Comparison of ENCODE assay signal across 13 cellular contexts in the genomic region with DNA sequence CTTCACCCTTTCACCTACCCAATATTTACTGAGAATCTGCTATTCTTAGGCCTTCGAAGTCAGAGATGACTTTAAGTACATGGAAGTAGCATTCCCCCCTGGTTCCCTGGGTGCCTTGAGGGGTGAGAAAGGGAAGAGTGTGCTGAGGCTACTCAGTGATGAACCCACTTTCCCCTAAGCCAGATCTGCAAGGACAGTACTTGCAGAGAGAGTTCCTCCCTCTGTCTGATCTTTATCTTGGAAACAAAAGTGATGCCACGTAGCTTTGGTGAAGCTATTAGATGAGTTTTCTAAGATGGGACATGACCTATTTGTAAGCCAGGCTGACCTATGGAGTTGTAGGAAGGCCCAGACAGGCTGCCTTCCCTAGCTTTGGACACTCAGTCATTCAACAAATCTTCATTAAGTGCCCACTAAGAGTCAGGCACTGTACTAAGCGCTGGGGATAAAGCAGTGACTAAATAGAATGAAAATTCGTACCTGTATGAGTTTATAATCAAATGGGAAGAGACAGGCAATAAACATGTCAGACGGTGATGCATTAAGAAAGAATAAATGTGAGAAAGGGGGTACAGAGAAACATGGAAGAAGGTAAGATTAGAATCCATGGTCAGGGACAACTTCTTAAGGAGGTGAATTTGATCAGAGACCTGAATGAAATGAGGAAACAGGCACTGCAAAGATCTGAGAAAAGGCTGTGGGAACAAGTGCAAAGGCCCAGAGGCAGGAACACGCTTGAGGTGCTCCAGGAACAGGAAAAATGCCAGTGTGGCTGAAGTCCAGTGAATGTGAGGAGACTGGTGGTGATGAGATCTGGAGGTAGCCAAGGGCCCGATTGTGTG. TPM values are rescaled to one million over a fixed set of nuclear protein-coding genes. Genes with fewer than 3 reads are reported as not detected.
DNase-seq lines count a peak whose midpoint lies in the region; ATAC-seq, FAIRE-seq and TF ChIP-seq lines count a peak whose summit lies in the region.
"Had no signal": no experiment of that assay in that cellular context is flagged by ENCODE, and none has a peak within 500 bp of the region (broad histone marks: within the 10 kb centered on the region; RNA-seq: fewer than 3 reads in every experiment).

No MANE protein-coding gene starts in this region.

- H3K4me1 ChIP-seq in PC-9 (replicated peaks; ENCODE audit: insufficient read depth): peaks cover 37% of the 10 kb centered on the region
- peaks cover 35 to 64% (median 60%) of the 10 kb centered on the region in 3 donors for H3K4me1 ChIP-seq in skeletal muscle tissue (ENCODE audit: control insufficient read depth in 3 of 3, insufficient read depth in 3 of 3, low read length in 3 of 3)

- H3K79me2 ChIP-seq in PC-9 (ENCODE audit: low read depth): peaks cover 98% of the 10 kb centered on the region

- peak overlapping the region; percentile 73 for H3K27ac Mint-ChIP-seq in activated CD4-positive, alpha-beta T cell treated with anti-CD3 and anti-CD28 coated beads, Interleukin-2, amount 10 ng/mL, durations not matched to agents 7 days and 5 days

- intact Hi-C loops in PC-9 (cut with micrococcal nuclease; ENCODE audit: unreplicated experiment): no loop called here

- POLR2A ChIA-PET in activated CD4-positive, alpha-beta T cell treated with anti-CD3 and anti-CD28 coated beads, Interleukin-2, amount 10 ng/mL, durations not matched to agents 7 days and 5 days (lab: Charles Lee): no interaction called here
- POLR2A ChIA-PET in PC-9 (lab: Charles Lee; ENCODE audit: unreplicated experiment): interaction anchor here (0.5 to 0.9 kb wide), 4 partner anchors 33 to 427 kb away, joined by 3 to 7 read pairs (median 6); no protein-coding TSS in a partner anchor

- peaks cover 88% of the 10 kb centered on the region for H3K4me1 Mint-ChIP-seq in activated CD4-positive, alpha-beta T cell treated with anti-CD3 and anti-CD28 coated beads, Interleukin-2, amount 10 ng/mL, durations not matched to agents 7 days and 5 days

- H3K27me3 ChIP-seq in PC-9 (ENCODE audit: insufficient read depth, low read depth): no peaks in the 10 kb centered on the region
- no peaks in the 10 kb centered on the region for H3K27me3 ChIP-seq in skeletal muscle tissue (ENCODE audit: control insufficient read depth in 3 of 3, insufficient read depth in 3 of 3, low read length in 3 of 3)
- H3K27me3 ChIP-seq: uterus had no signal

- CTCF ChIA-PET in activated CD4-positive, alpha-beta T cell treated with anti-CD3 and anti-CD28 coated beads, Interleukin-2, amount 10 ng/mL, durations not matched to agents 7 days and 5 days (lab: Charles Lee): interaction anchor here (0.8 to 2.2 kb wide), 6 partner anchors 13 to 139 kb away, joined by 3 to 6 read pairs (median 4); no protein-coding TSS in a partner anchor
- CTCF ChIA-PET in PC-9 (lab: Charles Lee): interaction anchor here (0.6 kb wide), 1 partner anchor 19 kb away, joined by 5 read pairs; no protein-coding TSS in a partner anchor

- BruUV-seq in PC-9 (replicated peaks; lab: Mats Ljungman, UMichigan): no TSS peak

- H3K27me3 Mint-ChIP-seq in activated CD4-positive, alpha-beta T cell treated with anti-CD3 and anti-CD28 coated beads, Interleukin-2, amount 10 ng/mL, durations not matched to agents 7 days and 5 days: no peaks in the 10 kb centered on the region

- H3K27ac ChIP-seq in PC-9 (peak overlapping the region; percentile 40), cingulate gyrus (ENCODE audit: low read depth, low read length) (peak overlapping the region; percentile 16), skeletal muscle tissue (ENCODE audit: low read depth, low read length) (peak overlapping the region; percentile 14)
- H3K27ac ChIP-seq: KMS-11, parathyroid adenoma, uterus had no signal

- H3K4me2 ChIP-seq in PC-9: peak overlapping the region; percentile 15; the same call in 1 of the 2 replicates
- H3K4me2 ChIP-seq: KMS-11 had no signal

- H3K4me3 ChIP-seq in PC-9 (no peak overlapping the region), skeletal muscle tissue (ENCODE audit: low read length in 3 of 3) (no peak overlapping the region)
- H3K4me3 ChIP-seq: uterus had no signal

- H2AFZ ChIP-seq in PC-9: no peak overlapping the region
- H2AFZ ChIP-seq: parathyroid adenoma had no signal

- no peak for ATAC-seq in HG02588 (IDR thresholded peaks at IDR 0.05; ENCODE audit: unreplicated experiment)

- H3K36me3 ChIP-seq in PC-9 (ENCODE audit: low read depth) (peaks cover 73% of the 10 kb centered on the region), skeletal muscle tissue (ENCODE audit: control insufficient read depth in 3 of 3, insufficient read depth in 3 of 3, low read length in 3 of 3) (peaks cover 2 to 12% (median 4%) of the 10 kb centered on the region in 3 donors)
- H3K36me3 ChIP-seq: uterus had no signal

- FAIRE-seq in HTR-8/SVneo (lab: Jason Lieb, UNC): no peak

- peaks cover 68% of the 10 kb centered on the region for H3K36me3 Mint-ChIP-seq in activated CD4-positive, alpha-beta T cell treated with anti-CD3 and anti-CD28 coated beads, Interleukin-2, amount 10 ng/mL, durations not matched to agents 7 days and 5 days (ENCODE audit: low read depth)

- H3K9me3 ChIP-seq in PC-9 (ENCODE audit: insufficient read depth, low read depth): no peaks in the 10 kb centered on the region
- H3K9me3 ChIP-seq in skeletal muscle tissue (ENCODE audit: control insufficient read depth in 3 of 3, low read length in 3 of 3): no peaks in the 10 kb centered on the region
- H3K9me3 ChIP-seq: uterus had no signal

- no peaks in the 10 kb centered on the region for H3K9me2 ChIP-seq in PC-9 (ENCODE audit: insufficient read depth)

- H3F3A ChIP-seq in PC-9 (ENCODE audit: insufficient read depth, low read depth): peaks cover 55% of the 10 kb centered on the region

- H3K4me3 Mint-ChIP-seq in activated CD4-positive, alpha-beta T cell treated with anti-CD3 and anti-CD28 coated beads, Interleukin-2, amount 10 ng/mL, durations not matched to agents 7 days and 5 days: no peak overlapping the region

- H3K9me3 Mint-ChIP-seq in activated CD4-positive, alpha-beta T cell treated with anti-CD3 and anti-CD28 coated beads, Interleukin-2, amount 10 ng/mL, durations not matched to agents 7 days and 5 days: no peaks in the 10 kb centered on the region

- TF ChIP-seq CTCF in PC-9 (conservative IDR thresholded peaks at IDR 0.05): no peak

- H3K9ac ChIP-seq in skeletal muscle tissue (ENCODE audit: low read depth in 1 of 3, low read length in 3 of 3): no peak overlapping the region
- H3K9ac ChIP-seq: KMS-11, parathyroid adenoma had no signal

- H4K20me1 ChIP-seq in PC-9 (ENCODE audit: insufficient read depth): peaks cover 48% of the 10 kb centered on the region

- DNase-seq in activated CD4-positive, alpha-beta T cell treated with anti-CD3 and anti-CD28 coated beads, Interleukin-2, amount 10 ng/mL, durations not matched to agents 7 days and 5 days: no peak
- DNase-seq in activated CD4-positive, alpha-beta T cell treated with anti-CD3 and anti-CD28 coated beads, Interleukin-2, amount 50 U/mL, for 4 hours: no peak
- no peak for DNase-seq in PC-9
- no peak for DNase-seq in HTR-8/SVneo (ENCODE audit: insufficient read length, low spot score)
- DNase-seq in NOMO-1 treated with DMSO at 0.1 percent for 48 hours (lab: John Stamatoyannopoulos, UW; ENCODE audit: unreplicated experiment): no peak
- DNase-seq: ACHN; activated CD4-positive, alpha-beta T cell treated with anti-CD3 and anti-CD28 coated beads, Interleukin-2, amount 50 U/mL, for 1 hour; uterus had no signal

RNA-seq across cellular contexts. Expression of gene BCL2L1, which starts 42.2 kb away (rescaled TPM):
- total RNA-seq in activated CD4-positive, alpha-beta T cell treated with anti-CD3 and anti-CD28 coated beads, Interleukin-2, amount 10 ng/mL, durations not matched to agents 7 days and 5 days: 10 to 100 TPM; 57.1 to 58.8 TPM
- 125 and 129 TPM in 2 replicates for total RNA-seq in PC-9 (2021)
- total RNA-seq in skeletal muscle tissue: 44.9 TPM

RNA-seq across cellular contexts. Expression of gene COX4I2, which starts 42.8 kb away (rescaled TPM):
- total RNA-seq in activated CD4-positive, alpha-beta T cell treated with anti-CD3 and anti-CD28 coated beads, Interleukin-2, amount 10 ng/mL, durations not matched to agents 7 days and 5 days: not detected
- not detected in 2 replicates for total RNA-seq in PC-9 (2021)
- total RNA-seq in skeletal muscle tissue: 16.2 TPM

RNA-seq across cellular contexts. Expression of gene TPX2, which starts 58.6 kb away (rescaled TPM):
- 100 to 1,000 TPM; 164 to 193 TPM for total RNA-seq in activated CD4-positive, alpha-beta T cell treated with anti-CD3 and anti-CD28 coated beads, Interleukin-2, amount 10 ng/mL, durations not matched to agents 7 days and 5 days
- total RNA-seq in PC-9 (2021) (140 and 164 TPM in 2 replicates), skeletal muscle tissue (8.4 TPM)

Comparison
In these comparisons a context has a peak if more than half of its experiments do, and no peak if none do; other contexts are left out.
1. RNA of gene COX4I2, which starts 42.8 kb away (total RNA-seq): 16.2 TPM in skeletal muscle tissue (single experiment); not detected in activated CD4-positive, alpha-beta T cell treated with anti-CD3 and anti-CD28 coated beads, Interleukin-2, amount 10 ng/mL, durations not matched to agents 7 days and 5 days and not detected in PC-9; every median in the first group is over 10 times any median in the second.
2. RNA of gene TPX2, which starts 58.6 kb away (total RNA-seq): 164 to 193 TPM in activated CD4-positive, alpha-beta T cell treated with anti-CD3 and anti-CD28 coated beads, Interleukin-2, amount 10 ng/mL, durations not matched to agents 7 days and 5 days and 140 to 164 TPM in PC-9; 8.4 TPM in skeletal muscle tissue (single experiment); every median in the first group is over 10 times any median in the second.
3. Peak in every context shown above with its lines, with median percentiles within 50 percentile points of each other: H3K27ac ChIP-seq.